ENCODE assay signal across 16 cellular contexts in the genomic region with DNA sequence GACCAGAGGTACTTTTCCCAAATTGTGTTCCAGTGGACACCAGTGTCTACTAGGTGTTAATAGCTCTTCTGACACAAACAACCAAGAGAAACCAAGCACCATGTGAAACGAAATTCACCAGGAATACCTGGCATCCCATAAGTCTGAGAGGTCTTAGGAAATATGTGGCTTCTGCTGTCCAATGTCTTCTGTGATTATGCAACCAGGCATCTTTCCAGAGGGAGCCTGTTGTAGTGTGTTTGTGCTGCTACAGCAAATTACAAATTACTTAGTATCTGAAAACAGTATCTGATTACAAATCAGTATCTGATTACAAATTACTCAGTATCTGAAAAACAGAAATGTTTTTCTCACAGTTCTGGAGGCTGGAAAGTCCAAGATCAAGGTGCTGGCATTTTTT.
"Had no signal": no experiment of that assay in that cellular context is flagged by ENCODE, and none has a peak within 500 bp of the region (broad histone marks: within the 10 kb centered on the region; RNA-seq: fewer than 3 reads in every experiment).

No MANE protein-coding gene starts in this region.

- H3K27me3 ChIP-seq: dorsolateral prefrontal cortex, ovary, tibial nerve had no signal

- H3K27ac ChIP-seq: ovary, psoas muscle, tibial nerve had no signal

- H3K36me3 ChIP-seq: ovary, tibial nerve had no signal

- H3K9me3 ChIP-seq: ovary, psoas muscle, tibial nerve had no signal

- DNase-seq: activated CD4-positive, alpha-beta memory T cell treated with anti-CD3 and anti-CD28 coated beads, Interleukin-2, amount 10 ng/mL, durations not matched to agents 7 days and 5 days; activated CD4-positive, alpha-beta T cell treated with anti-CD3 and anti-CD28 coated beads for 48 hours; activated CD4-positive, CD25-positive, alpha-beta regulatory T cell; activated CD8-positive, alpha-beta memory T cell treated with anti-CD3 and anti-CD28 coated beads, Interleukin-2, amount 10 ng/mL, durations not matched to agents 7 days and 5 days; amniotic stem cell; dorsolateral prefrontal cortex; endodermal cell; mesendoderm; naive thymus-derived CD8-positive, alpha-beta T cell; ovary; psoas muscle; right cardiac atrium; stimulated activated naive CD8-positive, alpha-beta T cell treated with anti-CD3 and anti-CD28 coated beads, Interleukin-15, Interleukin-2, amounts not matched to agents 100 U/mL and 50 U/mL, for 24 hours; substantia nigra had no signal

- H3K4me3 ChIP-seq: dorsolateral prefrontal cortex, ovary, psoas muscle, skin epidermis, tibial nerve had no signal

- H3K4me1 ChIP-seq: psoas muscle had no signal
